ENCODE assay signal across 18 cellular contexts in genomic region chr4:144590020-144590419, GRCh38.
DNase-seq lines count a peak whose midpoint lies in the region; ATAC-seq and TF ChIP-seq lines count a peak whose summit lies in the region.
"Had no signal": no experiment of that assay in that cellular context is flagged by ENCODE, and none has a peak within 500 bp of the region (broad histone marks: within the 10 kb centered on the region; RNA-seq: fewer than 3 reads in every experiment).

No MANE protein-coding gene starts in this region.

- H3K4me2 ChIP-seq in BLaER1 (0 out of 2 replicates have a peak overlapping the region, but pooled peaks have one; percentile 4), Loucy (ENCODE audit: low read depth, low read length, poor library complexity, severe bottlenecking) (peak overlapping the region; percentile 54)
- H3K4me2 ChIP-seq: GM23338 had no signal

- H4K20me1 ChIP-seq in BLaER1, result no peaks in the 10 kb centered on the region
- H4K20me1 ChIP-seq in Loucy (ENCODE audit: insufficient read depth, low read length, poor library complexity, severe bottlenecking), result no peaks in the 10 kb centered on the region
- H4K20me1 ChIP-seq: BLaER1 treated with 17β-estradiol and CSF1 and Interleukin-3, amounts not matched to agents 10 nM and 100 nM had no signal

- peak; percentile 10 for ATAC-seq in GM19395 (IDR thresholded peaks at IDR 0.05; ENCODE audit: unreplicated experiment)
- no peak for ATAC-seq in GM18498 (IDR thresholded peaks at IDR 0.05; ENCODE audit: unreplicated experiment)
- ATAC-seq: GM23338, HCT116 had no signal

- H3K4me1 ChIP-seq in BLaER1 (peaks cover 10% of the 10 kb centered on the region), Loucy (ENCODE audit: insufficient read depth, low read length, poor library complexity, severe bottlenecking) (peaks cover 36% of the 10 kb centered on the region)

- no peaks in the 10 kb centered on the region for H3K9me2 ChIP-seq in Loucy (replicated peaks; ENCODE audit: low read depth, low read length)

- no peak overlapping the region for H3K4me3 ChIP-seq in BLaER1
- H3K4me3 ChIP-seq in Loucy (ENCODE audit: low read length, poor library complexity, severe bottlenecking), result peak overlapping the region; percentile 23
- H3K4me3 ChIP-seq: BLaER1 treated with 17β-estradiol and CSF1 and Interleukin-3, amounts not matched to agents 10 nM and 100 nM; GM12878; GM23338 had no signal

- no peak for DNase-seq in glomerular visceral epithelial cell (ENCODE audit: extremely low spot score)
- no peak for DNase-seq in islet precursor cell
- DNase-seq: CD4-positive, alpha-beta T cell; CD8-positive, alpha-beta memory T cell; DMS 273 treated with DMSO at 0.1 percent for 48 hours; DMS79; EL; GDM1; H9 had no signal

- H3K27ac ChIP-seq in BLaER1, result no peak overlapping the region
- H3K27ac ChIP-seq: 22Rv1; BLaER1 treated with 17β-estradiol and CSF1 and Interleukin-3, amounts not matched to agents 10 nM and 100 nM had no signal

- H3K9me3 ChIP-seq in BLaER1 (peaks cover 12% of the 10 kb centered on the region), Loucy (ENCODE audit: insufficient read depth, low read depth, low read length) (peaks cover 6% of the 10 kb centered on the region; the same call in 1 of the 2 replicates)

- H2AFZ ChIP-seq in Loucy (ENCODE audit: low read length), result no peak overlapping the region; the same call in 1 of the 2 replicates
- H2AFZ ChIP-seq: GM23338 had no signal

- no peak for TF ChIP-seq CTCF in Loucy (conservative IDR thresholded peaks at IDR 0.05; ENCODE audit: low read length)

- no peaks in the 10 kb centered on the region for H3K36me3 ChIP-seq in BLaER1
- H3K36me3 ChIP-seq in Loucy (ENCODE audit: insufficient read depth, low read length), result no peaks in the 10 kb centered on the region
- H3K36me3 ChIP-seq: BLaER1 treated with 17β-estradiol and CSF1 and Interleukin-3, amounts not matched to agents 10 nM and 100 nM had no signal

- H3F3A ChIP-seq in Loucy (ENCODE audit: low read depth), result no peaks in the 10 kb centered on the region

- H3K9ac ChIP-seq in BLaER1, result no peak overlapping the region
- no peak overlapping the region for H3K9ac ChIP-seq in Loucy (ENCODE audit: low read depth, low read length, poor library complexity, severe bottlenecking)
- H3K9ac ChIP-seq: BLaER1 treated with 17β-estradiol and CSF1 and Interleukin-3, amounts not matched to agents 10 nM and 100 nM had no signal

- H3K79me2 ChIP-seq in Loucy (ENCODE audit: insufficient read depth, low read length), result no peaks in the 10 kb centered on the region

- no peaks in the 10 kb centered on the region for H3K27me3 ChIP-seq in BLaER1
- no peaks in the 10 kb centered on the region for H3K27me3 ChIP-seq in Loucy (ENCODE audit: insufficient read depth, low read length, poor library complexity, severe bottlenecking)
- H3K27me3 ChIP-seq: BLaER1 treated with 17β-estradiol and CSF1 and Interleukin-3, amounts not matched to agents 10 nM and 100 nM had no signal
